In the genomic region with DNA sequence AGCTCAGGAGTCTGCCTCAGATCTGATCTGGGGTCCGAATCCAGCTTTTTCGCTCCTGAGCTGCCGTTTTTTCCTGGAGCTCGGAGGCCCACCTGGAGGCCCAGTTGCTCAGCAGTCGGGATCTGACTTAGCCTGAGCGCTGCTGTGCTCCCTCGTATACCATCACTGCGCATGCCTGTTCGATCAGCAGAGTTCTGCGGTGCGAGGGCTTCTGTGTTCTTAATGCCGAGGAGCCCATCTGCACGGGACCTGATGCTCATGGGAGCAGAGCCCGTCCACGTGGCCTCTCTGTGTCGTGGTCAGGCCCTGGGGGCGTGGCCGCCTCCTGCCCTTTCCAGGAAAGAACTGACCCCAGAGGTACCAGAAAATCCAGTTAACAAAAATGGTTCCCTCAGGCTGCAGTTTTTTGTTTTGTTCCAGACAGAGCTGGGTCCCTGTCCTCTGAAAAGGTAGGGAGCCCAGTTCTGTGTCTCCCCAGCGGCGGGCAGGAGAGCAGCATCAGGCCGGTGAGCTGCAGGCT, we compare ENCODE assay signal across 24 cellular contexts.
"Had no signal": no experiment of that assay in that cellular context is flagged by ENCODE, and none has a peak within 500 bp of the region (broad histone marks: within the 10 kb centered on the region; RNA-seq: fewer than 3 reads in every experiment).

No MANE protein-coding gene starts in this region.

- H3K4me3 ChIP-seq: hepatocyte, left ventricle myocardium inferior, lung, pancreas, prostate gland, skin epidermis, suprapubic skin, thoracic aorta, tibial artery, upper lobe of right lung had no signal

- H3K9me3 ChIP-seq: left ventricle myocardium inferior, pancreas, prostate gland, suprapubic skin, thoracic aorta, tibial artery, upper lobe of right lung had no signal

- DNase-seq: islet precursor cell; left ventricle myocardium inferior; mesendoderm; naive B cell; natural killer cell; nephron progenitor cell; nucleus accumbens; retina; stimulated activated CD4-positive, alpha-beta T cell treated with anti-CD3 and anti-CD28 coated beads, Interleukin-12 subunit alpha, Interleukin-12 subunit beta, amount 100 ng/mL, for 4 hours; stimulated activated CD4-positive, alpha-beta T cell treated with anti-CD3 and anti-CD28 coated beads, Interleukin-4, amount 100 ng/mL, for 24 hours; tibial artery; upper lobe of right lung had no signal

- H3K4me2 ChIP-seq: hepatocyte had no signal

- H3K36me3 Mint-ChIP-seq: mesothelial cell of epicardium; naive B cell; natural killer cell; stimulated activated effector memory CD8-positive, alpha-beta T cell treated with anti-CD3 and anti-CD28 coated beads, Interleukin-12 subunit alpha, Interleukin-12 subunit beta, amount 100 ng/mL, for 72 hours had no signal

- H3K27ac Mint-ChIP-seq: mesothelial cell of epicardium; natural killer cell; nephron progenitor cell; stimulated activated effector memory CD8-positive, alpha-beta T cell treated with anti-CD3 and anti-CD28 coated beads, Interleukin-12 subunit alpha, Interleukin-12 subunit beta, amount 100 ng/mL, for 72 hours; stimulated activated naive CD8-positive, alpha-beta T cell treated with anti-CD3 and anti-CD28 coated beads, Interleukin-15, Interleukin-2, amounts not matched to agents 100 ng/mL and 50 ng/mL, for 24 hours had no signal

- H3K27ac ChIP-seq: hepatocyte, left ventricle myocardium inferior, pancreas, prostate gland, skin epidermis, suprapubic skin, thoracic aorta, tibial artery, upper lobe of right lung had no signal

- H3K27me3 Mint-ChIP-seq: naive B cell; stimulated activated naive CD8-positive, alpha-beta T cell treated with anti-CD3 and anti-CD28 coated beads, Interleukin-15, Interleukin-2, amounts not matched to agents 100 ng/mL and 50 ng/mL, for 24 hours had no signal

- H2AFZ ChIP-seq: hepatocyte had no signal

- H3K36me3 ChIP-seq: pancreas, prostate gland, suprapubic skin, thoracic aorta, tibial artery, upper lobe of right lung had no signal

- H3K9me3 Mint-ChIP-seq: mesothelial cell of epicardium; naive B cell; natural killer cell; nephron progenitor cell; stimulated activated effector memory CD8-positive, alpha-beta T cell treated with anti-CD3 and anti-CD28 coated beads, Interleukin-12 subunit alpha, Interleukin-12 subunit beta, amount 100 ng/mL, for 72 hours; stimulated activated naive CD8-positive, alpha-beta T cell treated with anti-CD3 and anti-CD28 coated beads, Interleukin-15, Interleukin-2, amounts not matched to agents 100 ng/mL and 50 ng/mL, for 24 hours had no signal

- H3K4me1 ChIP-seq: pancreas, prostate gland, tibial artery, upper lobe of right lung had no signal

- ATAC-seq: natural killer cell; pancreas; right cardiac atrium; sciatic nerve; stimulated activated effector memory CD8-positive, alpha-beta T cell treated with anti-CD3 and anti-CD28 coated beads, Interleukin-12 subunit alpha, Interleukin-12 subunit beta, amount 100 ng/mL, for 72 hours; upper lobe of right lung had no signal

- H3K27me3 ChIP-seq: hepatocyte, pancreas, upper lobe of right lung had no signal

- H3K4me3 Mint-ChIP-seq: mesothelial cell of epicardium; naive B cell; natural killer cell; nephron progenitor cell; stimulated activated effector memory CD8-positive, alpha-beta T cell treated with anti-CD3 and anti-CD28 coated beads, Interleukin-12 subunit alpha, Interleukin-12 subunit beta, amount 100 ng/mL, for 72 hours; stimulated activated naive CD8-positive, alpha-beta T cell treated with anti-CD3 and anti-CD28 coated beads, Interleukin-15, Interleukin-2, amounts not matched to agents 100 ng/mL and 50 ng/mL, for 24 hours had no signal
